ENCODE assay signal across 8 cellular contexts in the genomic region with DNA sequence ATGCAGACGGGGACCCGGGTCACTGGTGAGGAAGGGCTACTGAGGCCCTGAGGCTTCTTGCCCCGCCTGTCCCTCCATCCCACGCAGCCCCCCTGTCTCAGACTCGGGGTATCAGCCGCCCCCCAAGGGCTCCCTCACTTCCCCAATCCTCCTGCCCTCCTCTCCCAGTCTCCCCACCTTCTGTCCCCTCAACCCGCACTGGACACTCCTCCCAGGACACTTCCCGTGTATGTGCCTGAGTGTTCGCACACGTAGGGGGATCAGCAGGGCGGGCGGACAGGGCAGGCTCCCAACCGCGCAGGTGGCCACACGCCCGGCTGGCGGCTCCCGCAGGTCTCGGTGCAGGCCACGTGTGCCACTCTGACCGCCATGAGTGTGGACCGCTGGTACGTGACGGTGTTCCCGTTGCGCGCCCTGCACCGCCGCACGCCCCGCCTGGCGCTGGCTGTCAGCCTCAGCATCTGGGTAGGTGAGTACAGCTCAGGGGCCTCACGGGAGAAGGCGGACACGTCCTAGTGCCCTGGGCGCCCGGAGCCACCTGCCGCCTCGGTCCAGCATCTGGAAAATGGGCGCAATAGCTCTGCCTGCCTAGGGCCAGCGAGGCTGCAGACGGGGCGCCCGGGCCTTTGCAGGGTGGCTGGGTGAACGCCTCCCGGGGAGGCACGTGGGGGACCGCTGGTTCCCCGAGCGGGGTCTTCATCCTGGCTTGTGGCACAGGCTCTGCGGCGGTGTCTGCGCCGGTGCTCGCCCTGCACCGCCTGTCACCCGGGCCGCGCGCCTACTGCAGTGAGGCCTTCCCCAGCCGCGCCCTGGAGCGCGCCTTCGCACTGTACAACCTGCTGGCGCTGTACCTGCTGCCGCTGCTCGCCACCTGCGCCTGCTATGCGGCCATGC.
DNase-seq lines count a peak whose midpoint lies in the region; ATAC-seq and TF ChIP-seq lines count a peak whose summit lies in the region.

No MANE protein-coding gene starts in this region.

- no peak for TF ChIP-seq CTCF in HEK293 (tag by site-specific recombination; IDR thresholded peaks at IDR 0.05)
- TF ChIP-seq CTCF in OCI-LY1 (IDR thresholded peaks at IDR 0.05; ENCODE audit: low read length): no peak

- no peaks in the 10 kb centered on the region for H3K36me3 ChIP-seq in HEK293 (ENCODE audit: control insufficient read depth in 2 of 2, insufficient read depth in 1 of 2, low read length in 2 of 2)
- H3K36me3 ChIP-seq in OCI-LY1 (ENCODE audit: insufficient read depth, low read length): no peaks in the 10 kb centered on the region

- no peaks in the 10 kb centered on the region for H3K9me3 Mint-ChIP-seq in central memory CD8-positive, alpha-beta T cell

- H3F3A ChIP-seq in OCI-LY1 (ENCODE audit: insufficient read depth, low read length): no peaks in the 10 kb centered on the region

- ATAC-seq in central memory CD8-positive, alpha-beta T cell (replicated peaks; ENCODE audit: extremely low read depth, poor library complexity, severe bottlenecking): peak; percentile 38

- no peak overlapping the region for H2AFZ ChIP-seq in OCI-LY1 (ENCODE audit: low read length)

- no peak overlapping the region for H3K27ac Mint-ChIP-seq in central memory CD8-positive, alpha-beta T cell (ENCODE audit: low read depth)

- H3K4me3 Mint-ChIP-seq in central memory CD8-positive, alpha-beta T cell: peak overlapping the region; percentile 76

- POLR2A ChIA-PET in HEK293 (lab: Yijun Ruan, JAX): interaction anchor here (0.6 to 0.7 kb wide), 2 partner anchors 51 to 102 kb away, joined by 4 to 5 read pairs; no protein-coding TSS in a partner anchor

- H3K9me2 ChIP-seq in OCI-LY1 (ENCODE audit: low read depth, low read length): no peaks in the 10 kb centered on the region

- no peak for DNase-seq in central memory CD8-positive, alpha-beta T cell (ENCODE audit: low spot score in 2 of 2)
- peak; percentile 27 for DNase-seq in stimulated activated CD4-positive, alpha-beta T cell treated with anti-CD3 and anti-CD28 coated beads, Interleukin-4, amount 100 ng/mL, for 24 hours
- DNase-seq in GF-D8 (lab: John Stamatoyannopoulos, UW) (no peak), NCI-H2227 treated with DMSO at 0.1 percent for 48 hours (lab: John Stamatoyannopoulos, UW) (no peak), SHP77 (lab: John Stamatoyannopoulos, UW) (no peak), NCI-H82 (lab: John Stamatoyannopoulos, UW) (no peak)

- H3K4me2 ChIP-seq in OCI-LY1 (ENCODE audit: low read length): peak overlapping the region; percentile 41; the same call in 1 of the 2 replicates

- H3K27me3 Mint-ChIP-seq in central memory CD8-positive, alpha-beta T cell: no peaks in the 10 kb centered on the region

- H3K4me3 ChIP-seq in HEK293 (ENCODE audit: low read depth, low read length): no peak overlapping the region
- H3K4me3 ChIP-seq in OCI-LY1 (ENCODE audit: low read depth, low read length, poor library complexity, severe bottlenecking): peak overlapping the region; percentile 44

- H3K9ac ChIP-seq in OCI-LY1 (ENCODE audit: low read length): no peak overlapping the region; the same call in 1 of the 2 replicates

- no peaks in the 10 kb centered on the region for H3K79me2 ChIP-seq in OCI-LY1 (ENCODE audit: insufficient read depth, low read length)

- H4K20me1 ChIP-seq in OCI-LY1 (ENCODE audit: insufficient read depth, low read length): no peaks in the 10 kb centered on the region

- H3K36me3 Mint-ChIP-seq in central memory CD8-positive, alpha-beta T cell (ENCODE audit: insufficient read depth): peaks cover 13% of the 10 kb centered on the region

- H3K9me3 ChIP-seq in HEK293 (ENCODE audit: control insufficient read depth, insufficient read depth, low read depth, low read length) (no peaks in the 10 kb centered on the region), OCI-LY1 (ENCODE audit: low read length) (no peaks in the 10 kb centered on the region)

- no peak overlapping the region for H3K27ac ChIP-seq in HEK293 (ENCODE audit: extremely low read depth, low read depth, low read length)
- H3K27ac ChIP-seq in OCI-LY1 (ENCODE audit: low read depth, low read length, poor library complexity, severe bottlenecking): no peak overlapping the region

- peaks cover 13% of the 10 kb centered on the region; the same call in 1 of the 2 replicates for H3K27me3 ChIP-seq in OCI-LY1 (ENCODE audit: insufficient read depth, low read length)

- CTCF ChIA-PET in HEK293 (lab: Yijun Ruan, JAX): interaction anchor here (0.6 to 5.8 kb wide), 4 partner anchors 55 to 320 kb away, joined by 3 to 116 read pairs (median 6); a partner anchor contains a TSS

- H3K4me1 ChIP-seq in HEK293 (ENCODE audit: control insufficient read depth, insufficient read depth, low read length): peaks cover 2% of the 10 kb centered on the region; the same call in 1 of the 2 replicates
- H3K4me1 ChIP-seq in OCI-LY1 (ENCODE audit: insufficient read depth, low read length, severe bottlenecking): peaks cover 35% of the 10 kb centered on the region

- H3K4me1 Mint-ChIP-seq in central memory CD8-positive, alpha-beta T cell: peaks cover 10% of the 10 kb centered on the region

TF ChIP-seq in HEK293, 187 proteins besides CTCF, POLR2A, EP300 and RAD21 (continues in another document):
- TF ChIP-seq ZFP37 (tag by site-specific recombination; IDR thresholded peaks at IDR 0.05): no peak
- TF ChIP-seq KLF8 (tag by site-specific recombination; IDR thresholded peaks at IDR 0.05): peak; percentile 33; the same call in 1 of the 2 replicates
- no peak for TF ChIP-seq ZNF830 (tag by site-specific recombination; IDR thresholded peaks at IDR 0.05; ENCODE audit: low read depth)
- TF ChIP-seq, protein P1, sequence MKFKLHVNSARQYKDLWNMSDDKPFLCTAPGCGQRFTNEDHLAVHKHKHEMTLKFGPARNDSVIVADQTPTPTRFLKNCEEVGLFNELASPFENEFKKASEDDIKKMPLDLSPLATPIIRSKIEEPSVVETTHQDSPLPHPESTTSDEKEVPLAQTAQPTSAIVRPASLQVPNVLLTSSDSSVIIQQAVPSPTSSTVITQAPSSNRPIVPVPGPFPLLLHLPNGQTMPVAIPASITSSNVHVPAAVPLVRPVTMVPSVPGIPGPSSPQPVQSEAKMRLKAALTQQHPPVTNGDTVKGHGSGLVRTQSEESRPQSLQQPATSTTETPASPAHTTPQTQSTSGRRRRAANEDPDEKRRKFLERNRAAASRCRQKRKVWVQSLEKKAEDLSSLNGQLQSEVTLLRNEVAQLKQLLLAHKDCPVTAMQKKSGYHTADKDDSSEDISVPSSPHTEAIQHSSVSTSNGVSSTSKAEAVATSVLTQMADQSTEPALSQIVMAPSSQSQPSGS (tag by site-specific recombination; IDR thresholded peaks at IDR 0.05; ENCODE audit: low read depth): no peak
- TF ChIP-seq ZBTB1 (tag by site-specific recombination; IDR thresholded peaks at IDR 0.05): no peak
- TF ChIP-seq ZNF146 (tag by site-specific recombination; IDR thresholded peaks at IDR 0.05): no peak
- no peak; the same call in none of the 2 replicates for TF ChIP-seq SP3 (tag by site-specific recombination; IDR thresholded peaks at IDR 0.05)
- TF ChIP-seq ZNF324 (tag by site-specific recombination; IDR thresholded peaks at IDR 0.05): peak; percentile 64
- TF ChIP-seq ZNF223 (tag by site-specific recombination; IDR thresholded peaks at IDR 0.05): no peak
- TF ChIP-seq ZNF2 (tag by site-specific recombination; IDR thresholded peaks at IDR 0.05): peak; percentile 47; the same call in 1 of the 2 replicates
- peak; percentile 26 for TF ChIP-seq ZNF600 (tag by site-specific recombination; IDR thresholded peaks at IDR 0.05)
- TF ChIP-seq ZNF521 (tag by site-specific recombination; IDR thresholded peaks at IDR 0.05): no peak
- no peak for TF ChIP-seq ZNF560 (tag by site-specific recombination; IDR thresholded peaks at IDR 0.05; ENCODE audit: borderline replicate concordance)
- TF ChIP-seq, protein P2, sequence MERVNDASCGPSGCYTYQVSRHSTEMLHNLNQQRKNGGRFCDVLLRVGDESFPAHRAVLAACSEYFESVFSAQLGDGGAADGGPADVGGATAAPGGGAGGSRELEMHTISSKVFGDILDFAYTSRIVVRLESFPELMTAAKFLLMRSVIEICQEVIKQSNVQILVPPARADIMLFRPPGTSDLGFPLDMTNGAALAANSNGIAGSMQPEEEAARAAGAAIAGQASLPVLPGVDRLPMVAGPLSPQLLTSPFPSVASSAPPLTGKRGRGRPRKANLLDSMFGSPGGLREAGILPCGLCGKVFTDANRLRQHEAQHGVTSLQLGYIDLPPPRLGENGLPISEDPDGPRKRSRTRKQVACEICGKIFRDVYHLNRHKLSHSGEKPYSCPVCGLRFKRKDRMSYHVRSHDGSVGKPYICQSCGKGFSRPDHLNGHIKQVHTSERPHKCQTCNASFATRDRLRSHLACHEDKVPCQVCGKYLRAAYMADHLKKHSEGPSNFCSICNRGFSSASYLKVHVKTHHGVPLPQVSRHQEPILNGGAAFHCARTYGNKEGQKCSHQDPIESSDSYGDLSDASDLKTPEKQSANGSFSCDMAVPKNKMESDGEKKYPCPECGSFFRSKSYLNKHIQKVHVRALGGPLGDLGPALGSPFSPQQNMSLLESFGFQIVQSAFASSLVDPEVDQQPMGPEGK (tag by site-specific recombination; IDR thresholded peaks at IDR 0.05): peak; percentile 43
- no peak for TF ChIP-seq KLF16 (tag by site-specific recombination; IDR thresholded peaks at IDR 0.05)
- TF ChIP-seq HOXD13 (CRISPR knock-in tag; IDR thresholded peaks at IDR 0.05; ENCODE audit: borderline replicate concordance): no peak
- TF ChIP-seq ZNF670 (tag by site-specific recombination; IDR thresholded peaks at IDR 0.05; ENCODE audit: low read depth): no peak
- TF ChIP-seq, protein P3, sequence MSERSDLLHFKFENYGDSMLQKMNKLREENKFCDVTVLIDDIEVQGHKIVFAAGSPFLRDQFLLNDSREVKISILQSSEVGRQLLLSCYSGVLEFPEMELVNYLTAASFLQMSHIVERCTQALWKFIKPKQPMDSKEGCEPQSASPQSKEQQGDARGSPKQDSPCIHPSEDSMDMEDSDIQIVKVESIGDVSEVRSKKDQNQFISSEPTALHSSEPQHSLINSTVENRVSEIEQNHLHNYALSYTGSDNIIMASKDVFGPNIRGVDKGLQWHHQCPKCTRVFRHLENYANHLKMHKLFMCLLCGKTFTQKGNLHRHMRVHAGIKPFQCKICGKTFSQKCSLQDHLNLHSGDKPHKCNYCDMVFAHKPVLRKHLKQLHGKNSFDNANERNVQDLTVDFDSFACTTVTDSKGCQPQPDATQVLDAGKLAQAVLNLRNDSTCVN (tag by site-specific recombination; optimal IDR thresholded peaks at IDR 0.05): peak; percentile 78
- TF ChIP-seq ZNF140 (tag by site-specific recombination; IDR thresholded peaks at IDR 0.05): no peak
- no peak for TF ChIP-seq ZNF211 (tag by site-specific recombination; IDR thresholded peaks at IDR 0.05; ENCODE audit: low read depth)
- TF ChIP-seq ZNF707 (tag by site-specific recombination; IDR thresholded peaks at IDR 0.05): no peak
